18 cellular contexts compared by ENCODE assay signal in genomic region chr17:61580502-61580901, GRCh38. TPM values are rescaled to one million over a fixed set of nuclear protein-coding genes. Genes with fewer than 3 reads are reported as not detected.
A peak's percentile ranks its signal among the peaks of the same experiment; 100 is the strongest.
DNase-seq lines count a peak whose midpoint lies in the region; FAIRE-seq and TF ChIP-seq lines count a peak whose summit lies in the region.
"Had no signal": no experiment of that assay in that cellular context is flagged by ENCODE, and none has a peak within 500 bp of the region (broad histone marks: within the 10 kb centered on the region; RNA-seq: fewer than 3 reads in every experiment).

No MANE protein-coding gene starts in this region.

- no peaks in the 10 kb centered on the region for H3K9me3 Mint-ChIP-seq in HFFc6
- peaks cover 4% of the 10 kb centered on the region for H3K9me3 Mint-ChIP-seq in glutamatergic neuron (ENCODE audit: unreplicated experiment)
- H3K9me3 Mint-ChIP-seq: CD4-positive, alpha-beta T cell had no signal

- TF ChIP-seq CTCF in HFFc6 (IDR thresholded peaks at IDR 0.05) = no peak
- TF ChIP-seq CTCF in glutamatergic neuron (IDR thresholded peaks at IDR 0.05; ENCODE audit: partially characterized antibody, unreplicated experiment) = no peak
- TF ChIP-seq CTCF in subcutaneous adipose tissue (IDR thresholded peaks at IDR 0.05; ENCODE audit: low read depth) = peak; percentile 25

- H3K4me1 Mint-ChIP-seq in HFFc6 (ENCODE audit: low read depth) (peaks cover 36% of the 10 kb centered on the region), glutamatergic neuron (ENCODE audit: low read depth, unreplicated experiment) (peaks cover 31% of the 10 kb centered on the region)

- no peak for DNase-seq in H54 (ENCODE audit: insufficient read length, low spot score)
- DNase-seq in HFFc6 = no peak
- no peak for DNase-seq in glutamatergic neuron
- DNase-seq in hepatic stellate cell (ENCODE audit: low spot score) = no peak
- DNase-seq in SKM-1 treated with dmso at 0.1 percent for 144 hours (lab: John Stamatoyannopoulos, UW; ENCODE audit: unreplicated experiment) = no peak
- DNase-seq in SK-N-DZ (ENCODE audit: low spot score) = no peak
- DNase-seq: AML-193; Caco-2; CD4-positive, alpha-beta T cell had no signal

- H3K27me3 Mint-ChIP-seq in HFFc6 (ENCODE audit: insufficient read depth) (no peaks in the 10 kb centered on the region), glutamatergic neuron (ENCODE audit: unreplicated experiment) (no peaks in the 10 kb centered on the region)

- H3K4me3 Mint-ChIP-seq in HFFc6 = peak overlapping the region; percentile 79
- H3K4me3 Mint-ChIP-seq in glutamatergic neuron (ENCODE audit: unreplicated experiment) = peak overlapping the region; percentile 44
- H3K4me3 Mint-ChIP-seq: CD4-positive, alpha-beta T cell had no signal

- peak; percentile 41 for FAIRE-seq in H54 (lab: Jason Lieb, UNC)
- FAIRE-seq: A204.1, D721Med, G401.6, GM12891 had no signal

- H3K27ac Mint-ChIP-seq in HFFc6 = peak overlapping the region; percentile 70
- H3K27ac Mint-ChIP-seq in glutamatergic neuron (ENCODE audit: unreplicated experiment) = peak overlapping the region; percentile 84
- H3K27ac Mint-ChIP-seq: CD4-positive, alpha-beta T cell had no signal

- H3K36me3 Mint-ChIP-seq in HFFc6 (ENCODE audit: low read depth) (no peaks in the 10 kb centered on the region), glutamatergic neuron (ENCODE audit: unreplicated experiment) (no peaks in the 10 kb centered on the region)

- TF ChIP-seq POLR2A in H54 (IDR thresholded peaks at IDR 0.05; ENCODE audit: low read depth, low read length) = no peak

RNA-seq across cellular contexts. Expression of gene NACA2, which starts 10.5 kb away (rescaled TPM):
- total RNA-seq in HFFc6 (2021; fragmentation: NEBNext Ultra II Directional; extraction: Animal tissue kit (Norgen Biotek cat#: 25700)) = not detected
- total RNA-seq in glutamatergic neuron (ENCODE audit: unreplicated experiment) = not detected
- not detected for total RNA-seq in subcutaneous adipose tissue
- polyA plus RNA-seq in SK-N-DZ (2014; cell fraction: cytosol; rRNA removed) = not detected in 2 replicates
- polyA plus RNA-seq in SK-N-DZ (2014; cell fraction: nucleus; rRNA removed) = not detected in 2 replicates
- total RNA-seq: Caco-2; CD4-positive, alpha-beta T cell; GM23248; H4; HT-29 had no signal
- polyA plus RNA-seq: BJ, GM23248 had no signal
